Comparison of ENCODE assay signal across 24 cellular contexts in genomic region chr18:13455470-13455869, GRCh38.
A peak's percentile ranks its signal among the peaks of the same experiment; 100 is the strongest.
DNase-seq lines count a peak whose midpoint lies in the region; ATAC-seq, FAIRE-seq and TF ChIP-seq lines count a peak whose summit lies in the region.
"Had no signal": no experiment of that assay in that cellular context is flagged by ENCODE, and none has a peak within 500 bp of the region (broad histone marks: within the 10 kb centered on the region; RNA-seq: fewer than 3 reads in every experiment).

No MANE protein-coding gene starts in this region.

- RAD21 ChIA-PET in GM12878 (lab: Charles Lee; ENCODE audit: unreplicated experiment): no interaction called here

- H3K79me2 ChIP-seq in GM12878 (ENCODE audit: control insufficient read depth, insufficient read depth, low read length): no peaks in the 10 kb centered on the region

- no peaks in the 10 kb centered on the region for H3K36me3 ChIP-seq in GM12878 (ENCODE audit: control insufficient read depth in 2 of 2, insufficient read depth in 2 of 2, low read length in 1 of 2)
- H3K36me3 ChIP-seq: BE2C, cardiac muscle cell, SJCRH30, stomach had no signal

- H3K27me3 Mint-ChIP-seq in T-helper 1 cell treated with Interleukin-12 subunit alpha and Interleukin-12 subunit beta and Interleukin-4 antibody, amounts not matched to agents 30 μg/mL and 1 μg/mL, for 36 hours (ENCODE audit: low read depth): no peaks in the 10 kb centered on the region
- H3K27me3 Mint-ChIP-seq in natural killer cell treated with Interleukin-12 subunit alpha and Interleukin-12 subunit beta and Interleukin-15 and Interleukin-18, amount 100 ng/mL, for 72 hours: peaks cover 0 to 6% of the 10 kb centered on the region in 2 donors
- H3K27me3 Mint-ChIP-seq in natural killer cell (ENCODE audit: low read depth in 2 of 2): peaks cover 3 to 7% of the 10 kb centered on the region in 2 donors

- H3K36me3 Mint-ChIP-seq in T-helper 1 cell treated with Interleukin-12 subunit alpha and Interleukin-12 subunit beta and Interleukin-4 antibody, amounts not matched to agents 30 μg/mL and 1 μg/mL, for 36 hours (ENCODE audit: low read depth): peaks cover 3% of the 10 kb centered on the region
- no peaks in the 10 kb centered on the region for H3K36me3 Mint-ChIP-seq in natural killer cell treated with Interleukin-12 subunit alpha and Interleukin-12 subunit beta and Interleukin-15 and Interleukin-18, amount 100 ng/mL, for 72 hours
- H3K36me3 Mint-ChIP-seq in natural killer cell: no peaks in the 10 kb centered on the region
- H3K36me3 Mint-ChIP-seq: type B pancreatic cell had no signal

- WGBS in GM12878 (ENCODE audit: insufficient coverage, insufficient replicate concordance, low lambda C conversion rate, missing lambda C conversion rate): 8% methylated on average over 6 of the region's 6 CpGs

- DNase-seq in T-helper 1 cell (no peak), natural killer cell (no peak), GM12878 (ENCODE audit: low read depth, low spot score) (no peak), SIG-M5 treated with dmso at 0.1 percent for 504 hours (lab: John Stamatoyannopoulos, UW; ENCODE audit: unreplicated experiment) (no peak), NOMO-1 treated with dmso at 0.1 percent for 144 hours (lab: John Stamatoyannopoulos, UW; ENCODE audit: unreplicated experiment) (no peak)
- no peak for DNase-seq in natural killer cell treated with Interleukin-12 subunit alpha and Interleukin-12 subunit beta and Interleukin-15 and Interleukin-18, amount 100 ng/mL, for 72 hours (ENCODE audit: low spot score)
- DNase-seq: 8988T; activated CD4-positive, alpha-beta T cell treated with anti-CD3 and anti-CD28 coated beads for 1 hour; amygdala; BE2C; erythroblast; GDM1; kidney; NCI-H748 treated with DMSO at 0.1 percent for 48 hours; PC-9; SJCRH30; stomach had no signal

- CTCF ChIA-PET in GM12878 (lab: Yijun Ruan, JAX): no interaction called here

- POLR2A ChIA-PET in GM12878 (lab: Charles Lee): no interaction called here

- TF ChIP-seq POLR2A in GM12878 (IDR thresholded peaks at IDR 0.05; ENCODE audit: low read depth, low read length): no peak

- no peak for TF ChIP-seq RAD21 in GM12878 (IDR thresholded peaks at IDR 0.05; ENCODE audit: insufficient read depth, low read depth, low read length)

- H3K27ac Mint-ChIP-seq in T-helper 1 cell treated with Interleukin-12 subunit alpha and Interleukin-12 subunit beta and Interleukin-4 antibody, amounts not matched to agents 30 μg/mL and 1 μg/mL, for 36 hours: no peak overlapping the region
- H3K27ac Mint-ChIP-seq in natural killer cell treated with Interleukin-12 subunit alpha and Interleukin-12 subunit beta and Interleukin-15 and Interleukin-18, amount 100 ng/mL, for 72 hours: peak overlapping the region in 1 of 2 donors; percentile 51
- peak overlapping the region in 1 of 2 donors; percentile 0 for H3K27ac Mint-ChIP-seq in natural killer cell
- H3K27ac Mint-ChIP-seq: type B pancreatic cell had no signal

- H3K4me3 ChIP-seq in GM12878: no peak overlapping the region
- H3K4me3 ChIP-seq: cardiac muscle cell, PC-9, SJCRH30, stomach had no signal

- H3K9me3 ChIP-seq in GM12878 (replicated peaks; ENCODE audit: control insufficient read depth, insufficient read depth, low read length): peaks cover 3% of the 10 kb centered on the region; the same call in 2 of the 3 replicates
- H3K9me3 ChIP-seq: BE2C, SJCRH30 had no signal

- peak; percentile 33 to 37 for ATAC-seq in natural killer cell treated with Interleukin-12 subunit alpha and Interleukin-12 subunit beta and Interleukin-15 and Interleukin-18, amount 100 ng/mL, for 72 hours
- ATAC-seq in natural killer cell (no peak), GM12878 (peak; percentile 27; the same call in 1 of the 3 replicates), GM19023 (IDR thresholded peaks at IDR 0.05; ENCODE audit: unreplicated experiment) (no peak)

- H3K4me1 ChIP-seq in GM12878 (ENCODE audit: control insufficient read depth, insufficient read depth, low read length): peaks cover 28% of the 10 kb centered on the region
- H3K4me1 ChIP-seq: BE2C, parathyroid adenoma, SJCRH30 had no signal

- no peak overlapping the region for H3K4me2 ChIP-seq in GM12878 (ENCODE audit: control insufficient read depth, insufficient read depth)
- H3K4me2 ChIP-seq: PC-9 had no signal

- no peaks in the 10 kb centered on the region; a peak in 2 of 4 replicates for H3K27me3 ChIP-seq in GM12878 (replicated peaks in 1 of 2; ENCODE audit: control insufficient read depth in 2 of 2, insufficient read depth in 2 of 2, low read length in 1 of 2)
- H3K27me3 ChIP-seq: BE2C, cardiac muscle cell, SJCRH30, stomach had no signal

- no peak for TF ChIP-seq CTCF in natural killer cell (IDR thresholded peaks at IDR 0.05)
- no peak for TF ChIP-seq CTCF in GM12878 (IDR thresholded peaks at IDR 0.05 in 2 of 3, conservative IDR thresholded peaks at IDR 0.05 in 1 of 3; ENCODE audit: control insufficient read depth in 2 of 3, extremely low read depth in 1 of 3, insufficient read depth in 1 of 3, low read depth in 3 of 3, low read length in 3 of 3)

- FAIRE-seq in GM12878 (lab: Jason Lieb, UNC): no peak
- FAIRE-seq: frontal cortex, kidney had no signal

- H3K27ac ChIP-seq in GM12878 (ENCODE audit: control insufficient read depth, insufficient read depth): no peak overlapping the region
- H3K27ac ChIP-seq: cardiac muscle cell, parathyroid adenoma, PC-9, SJCRH30, stomach had no signal

- in situ Hi-C loops in GM12878 (cut with MboI): no loop called here

- H3K9me3 Mint-ChIP-seq in T-helper 1 cell treated with Interleukin-12 subunit alpha and Interleukin-12 subunit beta and Interleukin-4 antibody, amounts not matched to agents 30 μg/mL and 1 μg/mL, for 36 hours: no peaks in the 10 kb centered on the region
- no peaks in the 10 kb centered on the region for H3K9me3 Mint-ChIP-seq in natural killer cell treated with Interleukin-12 subunit alpha and Interleukin-12 subunit beta and Interleukin-15 and Interleukin-18, amount 100 ng/mL, for 72 hours
- H3K9me3 Mint-ChIP-seq in natural killer cell: no peaks in the 10 kb centered on the region
- H3K9me3 Mint-ChIP-seq: H9, type B pancreatic cell had no signal

- H3K4me3 Mint-ChIP-seq in T-helper 1 cell treated with Interleukin-12 subunit alpha and Interleukin-12 subunit beta and Interleukin-4 antibody, amounts not matched to agents 30 μg/mL and 1 μg/mL, for 36 hours: peak overlapping the region; percentile 47
- no peak overlapping the region for H3K4me3 Mint-ChIP-seq in natural killer cell treated with Interleukin-12 subunit alpha and Interleukin-12 subunit beta and Interleukin-15 and Interleukin-18, amount 100 ng/mL, for 72 hours
- H3K4me3 Mint-ChIP-seq in natural killer cell: no peak overlapping the region
- H3K4me3 Mint-ChIP-seq: H9, type B pancreatic cell had no signal

- H3K9ac ChIP-seq in GM12878 (ENCODE audit: control insufficient read depth, insufficient read depth, low read length): no peak overlapping the region
- H3K9ac ChIP-seq: parathyroid adenoma had no signal

- no peaks in the 10 kb centered on the region for H4K20me1 ChIP-seq in GM12878 (ENCODE audit: control insufficient read depth, insufficient read depth)

- no peak overlapping the region for H2AFZ ChIP-seq in GM12878 (ENCODE audit: control insufficient read depth, low read depth, low read length)
- H2AFZ ChIP-seq: parathyroid adenoma, PC-9 had no signal

- H3K4me1 Mint-ChIP-seq in T-helper 1 cell treated with Interleukin-12 subunit alpha and Interleukin-12 subunit beta and Interleukin-4 antibody, amounts not matched to agents 30 μg/mL and 1 μg/mL, for 36 hours (ENCODE audit: low read depth): peaks cover 34% of the 10 kb centered on the region
- peaks cover 14 to 16% of the 10 kb centered on the region in 2 donors for H3K4me1 Mint-ChIP-seq in natural killer cell treated with Interleukin-12 subunit alpha and Interleukin-12 subunit beta and Interleukin-15 and Interleukin-18, amount 100 ng/mL, for 72 hours (ENCODE audit: low read depth in 2 of 2)
- peaks cover 12 to 19% of the 10 kb centered on the region in 2 donors for H3K4me1 Mint-ChIP-seq in natural killer cell

- SMC1A ChIA-PET in GM12878 (lab: Charles Lee; ENCODE audit: uncharacterized antibody, unreplicated experiment): no interaction called here

- no peak for TF ChIP-seq EP300 in GM12878 (IDR thresholded peaks at IDR 0.05; ENCODE audit: borderline replicate concordance in 1 of 2, control insufficient read depth in 1 of 2, low read depth in 2 of 2, low read length in 2 of 2)

- intact Hi-C loops in natural killer cell (cut with micrococcal nuclease): no loop called here
- intact Hi-C loops in GM12878 (cut with micrococcal nuclease; ENCODE audit: unreplicated experiment): no loop called here

- no TSS peak for BruUV-seq in GM12878 (replicated peaks; lab: Mats Ljungman, UMichigan)

TF ChIP-seq in GM12878, 131 proteins besides CTCF, POLR2A, EP300 and RAD21 (continues in another document):
- no peak for TF ChIP-seq ELK1 (IDR thresholded peaks at IDR 0.05; ENCODE audit: low read depth, low read length)
- no peak for TF ChIP-seq CEBPB (IDR thresholded peaks at IDR 0.05; ENCODE audit: borderline replicate concordance in 1 of 2, low read depth in 2 of 2, low read length in 2 of 2)
- TF ChIP-seq SMAD5 (IDR thresholded peaks at IDR 0.05; ENCODE audit: low read depth): no peak
- no peak for TF ChIP-seq SUZ12 (IDR thresholded peaks at IDR 0.05; ENCODE audit: unreplicated experiment)

Comparison
In these comparisons a context has a peak if more than half of its experiments do, and no peak if none do; other contexts are left out.
1. ATAC-seq: peak in natural killer cell treated with Interleukin-12 subunit alpha and Interleukin-12 subunit beta and Interleukin-15 and Interleukin-18, amount 100 ng/mL, for 72 hours (2 of 2) and GM12878 (single experiment); none in natural killer cell (0 of 3) and GM19023 (single experiment).